28 cellular contexts compared by ENCODE assay signal in the genomic region with DNA sequence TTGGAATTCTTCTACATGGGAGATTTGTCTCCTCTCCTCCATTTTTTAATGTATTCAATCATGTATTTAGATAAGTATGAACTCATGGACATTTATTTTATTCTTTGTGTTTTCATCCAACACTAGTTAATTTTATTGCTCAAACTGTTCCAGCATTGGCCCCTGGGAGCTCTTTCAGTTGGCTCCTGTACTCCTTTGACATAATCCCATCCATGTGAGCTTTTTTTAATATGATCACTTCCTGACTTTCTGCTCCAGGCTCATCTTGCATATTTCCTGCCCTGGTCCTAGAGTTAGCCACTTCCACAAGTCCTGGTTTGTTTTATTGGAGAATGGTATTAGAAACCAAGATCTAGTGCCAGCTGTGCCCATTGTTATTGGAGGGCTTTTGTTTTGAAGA.
"Had no signal": no experiment of that assay in that cellular context is flagged by ENCODE, and none has a peak within 500 bp of the region (broad histone marks: within the 10 kb centered on the region; RNA-seq: fewer than 3 reads in every experiment).

No MANE protein-coding gene starts in this region.

- H3K27ac ChIP-seq: neural progenitor cell, ovary, parathyroid adenoma, prostate gland, right atrium auricular region, right lobe of liver, sigmoid colon, stomach, thoracic aorta, thyroid gland, tibial nerve, upper lobe of left lung, vagina had no signal

- DNase-seq: naive thymus-derived CD8-positive, alpha-beta T cell; occipital lobe; ovary; posterior cingulate gyrus; retina; right lobe of liver; sigmoid colon; small intestine; stimulated activated CD4-positive, alpha-beta T cell treated with anti-CD3 and anti-CD28 coated beads, Interleukin-15, amount 100 ng/mL, for 24 hours; stimulated activated CD4-positive, alpha-beta T cell treated with anti-CD3 and anti-CD28 coated beads, Interleukin-2, amount 100 ng/mL, for 24 hours; stimulated activated CD4-positive, alpha-beta T cell treated with anti-CD3 and anti-CD28 coated beads, Interleukin-2, amount 100 ng/mL, for 48 hours; stimulated activated CD4-positive, alpha-beta T cell treated with anti-CD3 and anti-CD28 coated beads, Interleukin-4, amount 100 ng/mL, for 24 hours; stimulated activated naive B cell treated with anti-CD40 and anti-IgM and Interleukin-4, amounts not matched to agents 10 μg/mL and 1 μg/mL and 100 μg/mL, for 72 hours; stimulated activated naive CD4-positive, alpha-beta T cell treated with Interleukin-2 at 50 U/mL for 16 hours; stomach; thyroid gland; trophoblast cell; upper lobe of left lung had no signal

- H3K9ac ChIP-seq: neural progenitor cell, parathyroid adenoma had no signal

- H3K27me3 ChIP-seq: neural progenitor cell, ovary, right atrium auricular region, right lobe of liver, sigmoid colon, stomach, thyroid gland, tibial nerve, upper lobe of left lung, vagina had no signal

- H3K4me1 ChIP-seq: neural progenitor cell, parathyroid adenoma, prostate gland, right atrium auricular region, right lobe of liver, thyroid gland, upper lobe of left lung, vagina had no signal

- H3K4me3 Mint-ChIP-seq: naive thymus-derived CD8-positive, alpha-beta T cell; natural killer cell treated with Interleukin-12 subunit alpha and Interleukin-12 subunit beta and Interleukin-15 and Interleukin-18, amount 100 ng/mL, for 72 hours; neural progenitor cell; stimulated activated effector memory CD8-positive, alpha-beta T cell treated with anti-CD3 and anti-CD28 coated beads, Interleukin-12 subunit alpha, Interleukin-12 subunit beta, amount 100 ng/mL, for 72 hours; stimulated activated naive B cell treated with anti-CD40 and anti-IgM and Interleukin-4, amounts not matched to agents 10 μg/mL and 1 μg/mL and 100 μg/mL, for 72 hours; stimulated activated naive CD8-positive, alpha-beta T cell treated with anti-CD3 and anti-CD28 coated beads, Interleukin-15, Interleukin-2, amounts not matched to agents 100 ng/mL and 50 ng/mL, for 24 hours had no signal

- H3K4me1 Mint-ChIP-seq: neural progenitor cell had no signal

- H3K4me3 ChIP-seq: neural progenitor cell, ovary, prostate gland, right atrium auricular region, right lobe of liver, sigmoid colon, stomach, thoracic aorta, thyroid gland, tibial nerve, upper lobe of left lung, vagina had no signal

- H3K36me3 ChIP-seq: neural progenitor cell, ovary, prostate gland, right atrium auricular region, right lobe of liver, sigmoid colon, stomach, thoracic aorta, thyroid gland, tibial nerve, upper lobe of left lung, vagina had no signal

- H3K27me3 Mint-ChIP-seq: stimulated activated naive B cell treated with anti-CD40 and anti-IgM and Interleukin-4, amounts not matched to agents 10 μg/mL and 1 μg/mL and 100 μg/mL, for 72 hours had no signal

- H3K36me3 Mint-ChIP-seq: naive thymus-derived CD8-positive, alpha-beta T cell; natural killer cell treated with Interleukin-12 subunit alpha and Interleukin-12 subunit beta and Interleukin-15 and Interleukin-18, amount 100 ng/mL, for 72 hours; neural progenitor cell; stimulated activated effector memory CD8-positive, alpha-beta T cell treated with anti-CD3 and anti-CD28 coated beads, Interleukin-12 subunit alpha, Interleukin-12 subunit beta, amount 100 ng/mL, for 72 hours had no signal

- H3K27ac Mint-ChIP-seq: naive thymus-derived CD8-positive, alpha-beta T cell; natural killer cell treated with Interleukin-12 subunit alpha and Interleukin-12 subunit beta and Interleukin-15 and Interleukin-18, amount 100 ng/mL, for 72 hours; neural progenitor cell; stimulated activated effector memory CD8-positive, alpha-beta T cell treated with anti-CD3 and anti-CD28 coated beads, Interleukin-12 subunit alpha, Interleukin-12 subunit beta, amount 100 ng/mL, for 72 hours; stimulated activated naive B cell treated with anti-CD40 and anti-IgM and Interleukin-4, amounts not matched to agents 10 μg/mL and 1 μg/mL and 100 μg/mL, for 72 hours; stimulated activated naive CD8-positive, alpha-beta T cell treated with anti-CD3 and anti-CD28 coated beads, Interleukin-15, Interleukin-2, amounts not matched to agents 100 ng/mL and 50 ng/mL, for 24 hours had no signal

- H3K9me3 ChIP-seq: ovary, prostate gland, right atrium auricular region, right lobe of liver, stomach, thoracic aorta, thyroid gland, tibial nerve, upper lobe of left lung, vagina had no signal
